ENCODE assay signal across 20 cellular contexts in the genomic region with DNA sequence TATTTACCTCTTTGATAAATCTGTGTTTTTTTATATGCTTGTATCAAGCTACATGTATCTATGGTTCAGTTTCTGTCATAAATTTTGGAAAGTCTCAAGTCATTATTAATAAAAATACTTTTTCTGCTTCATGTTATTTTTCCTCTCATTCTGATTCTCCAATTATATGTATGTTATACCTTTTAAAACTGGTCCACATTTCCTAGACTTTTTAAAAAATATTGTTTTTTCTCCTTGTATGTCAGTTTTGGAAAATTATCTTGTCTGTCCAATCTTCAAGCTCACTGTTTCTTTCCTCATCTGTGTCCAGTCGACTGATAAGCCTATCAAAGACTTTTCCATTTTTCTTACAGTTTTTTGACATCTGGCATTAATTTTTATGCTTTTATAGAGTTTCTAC.
"Had no signal": no experiment of that assay in that cellular context is flagged by ENCODE, and none has a peak within 500 bp of the region (broad histone marks: within the 10 kb centered on the region; RNA-seq: fewer than 3 reads in every experiment).

No MANE protein-coding gene starts in this region.

- H3K4me3 Mint-ChIP-seq: IgD-negative memory B cell had no signal

- H3K9me3 ChIP-seq: SJSA1 had no signal

- H3K4me1 ChIP-seq: SJSA1 had no signal

- H3K27ac ChIP-seq: HL-60, KMS-11, SJSA1, SK-N-MC had no signal

- H3K4me1 Mint-ChIP-seq: IgD-negative memory B cell had no signal

- H3K27me3 Mint-ChIP-seq: IgD-negative memory B cell had no signal

- DNase-seq: Kasumi-1, MM.1S, NCI-H1092 treated with DMSO at 0.1 percent for 48 hours, NCI-H1436, NCI-H187, NCI-H2029, NCI-H2081 treated with DMSO at 0.1 percent for 48 hours, NCI-H2227 treated with DMSO at 0.1 percent for 48 hours, NCI-H524 treated with DMSO at 0.1 percent for 48 hours, NCI-H69, NCI-H774, Right ventricle myocardium superior, RPMI8226, SIG-M5 had no signal

- ATAC-seq: K562 had no signal

- H3K36me3 Mint-ChIP-seq: IgD-negative memory B cell had no signal

- H3K27ac Mint-ChIP-seq: IgD-negative memory B cell had no signal

- H3K4me3 ChIP-seq: K562, SJSA1, SK-N-MC had no signal

- H3K36me3 ChIP-seq: SJSA1 had no signal
